23 cellular contexts compared by ENCODE assay signal in genomic region chr5:178296066-178296465, GRCh38.
A peak's percentile ranks its signal among the peaks of the same experiment; 100 is the strongest.
DNase-seq lines count a peak whose midpoint lies in the region; ATAC-seq, FAIRE-seq and TF ChIP-seq lines count a peak whose summit lies in the region.
"Had no signal": no experiment of that assay in that cellular context is flagged by ENCODE, and none has a peak within 500 bp of the region (broad histone marks: within the 10 kb centered on the region; RNA-seq: fewer than 3 reads in every experiment).

No MANE protein-coding gene starts in this region.

- peaks cover 0 to 2% of the 10 kb centered on the region in 2 donors for H3K9me3 ChIP-seq in kidney (ENCODE audit: control insufficient read depth in 1 of 2, low read length in 2 of 2)

- H3K27me3 Mint-ChIP-seq in CD14-positive monocyte (ENCODE audit: low read depth in 3 of 3) (peaks cover 1 to 4% (median 2%) of the 10 kb centered on the region in 3 donors), glutamatergic neuron (ENCODE audit: unreplicated experiment) (peaks cover 5% of the 10 kb centered on the region)

- H3K9ac ChIP-seq in kidney (ENCODE audit: low read length in 2 of 2): no peak overlapping the region
- H3K9ac ChIP-seq: KMS-11 had no signal

- intact Hi-C loops in CD14-positive monocyte (cut with micrococcal nuclease) (no loop called here), kidney (cut with DNase I) (no loop called here), sciatic nerve (cut with DNase I) (no loop called here)

- FAIRE-seq in kidney (lab: Jason Lieb, UNC): no peak
- FAIRE-seq: A204.1, GM12892, GM18507, H54 had no signal

- no peak for ATAC-seq in sciatic nerve
- ATAC-seq: CD8-positive, alpha-beta T cell had no signal

- no peaks in the 10 kb centered on the region for H3K36me3 Mint-ChIP-seq in CD14-positive monocyte
- H3K36me3 Mint-ChIP-seq in glutamatergic neuron (ENCODE audit: unreplicated experiment): peaks cover 3% of the 10 kb centered on the region
- H3K36me3 Mint-ChIP-seq: CD8-positive, alpha-beta T cell had no signal

- no peak overlapping the region for H3K4me3 ChIP-seq in kidney (ENCODE audit: low read length in 2 of 2)

- no peak overlapping the region for H3K4me3 Mint-ChIP-seq in CD14-positive monocyte
- H3K4me3 Mint-ChIP-seq in glutamatergic neuron (ENCODE audit: unreplicated experiment): no peak overlapping the region
- H3K4me3 Mint-ChIP-seq: CD8-positive, alpha-beta T cell had no signal

- no peaks in the 10 kb centered on the region for H3K4me1 ChIP-seq in kidney (ENCODE audit: control insufficient read depth in 1 of 2, insufficient read depth in 1 of 2, low read depth in 1 of 2, low read length in 2 of 2)

- DNase-seq in CD14-positive monocyte (ENCODE audit: low spot score) (peak; percentile 5), glutamatergic neuron (peak; percentile 32), kidney (peak; percentile 55), sciatic nerve (ENCODE audit: low spot score) (peak; percentile 46), putamen (ENCODE audit: low spot score) (no peak), H4 (ENCODE audit: low spot score) (no peak), NCI-H510A (lab: John Stamatoyannopoulos, UW) (no peak)
- no peak for DNase-seq in activated T-cell treated with anti-CD3 and anti-CD28 coated beads, Interleukin-2, amount 50 U/mL, for 1 hour
- DNase-seq: Calu3; CD8-positive, alpha-beta T cell; DMS53; MV-4-11; NCI-H1694 treated with DMSO at 0.1 percent for 48 hours; NCI-H2107; NCI-H510A treated with DMSO at 0.1 percent for 48 hours; NCI-H774; SIG-M5 had no signal

- no peaks in the 10 kb centered on the region for H3K36me3 ChIP-seq in kidney (ENCODE audit: control insufficient read depth in 1 of 2, insufficient read depth in 2 of 2, low read length in 2 of 2)

- peaks cover 2% of the 10 kb centered on the region for H3K4me1 Mint-ChIP-seq in CD14-positive monocyte
- no peaks in the 10 kb centered on the region for H3K4me1 Mint-ChIP-seq in glutamatergic neuron (ENCODE audit: low read depth, unreplicated experiment)

- H3K27ac ChIP-seq in kidney (ENCODE audit: low read depth in 2 of 2, low read length in 2 of 2): no peak overlapping the region
- H3K27ac ChIP-seq: HL-60, KMS-11 had no signal

- H3K27ac Mint-ChIP-seq in CD14-positive monocyte (no peak overlapping the region), glutamatergic neuron (ENCODE audit: unreplicated experiment) (no peak overlapping the region)
- H3K27ac Mint-ChIP-seq: CD8-positive, alpha-beta T cell had no signal

- no peak for TF ChIP-seq CTCF in CD14-positive monocyte (IDR thresholded peaks at IDR 0.05)
- no peak for TF ChIP-seq CTCF in glutamatergic neuron (IDR thresholded peaks at IDR 0.05; ENCODE audit: partially characterized antibody, unreplicated experiment)
- TF ChIP-seq CTCF in kidney (IDR thresholded peaks at IDR 0.05; ENCODE audit: borderline replicate concordance, extremely low read depth, insufficient read depth): no peak

- H3K9me3 Mint-ChIP-seq in CD14-positive monocyte (peaks cover 3 to 12% (median 6%) of the 10 kb centered on the region in 7 donors), glutamatergic neuron (ENCODE audit: unreplicated experiment) (peaks cover 5% of the 10 kb centered on the region)

Comparison
In these comparisons a context has a peak if more than half of its experiments do, and no peak if none do; other contexts are left out.
1. DNase-seq: peak in CD14-positive monocyte (single experiment), glutamatergic neuron (single experiment), kidney (single experiment) and sciatic nerve (single experiment); none in putamen (single experiment), H4 (single experiment), NCI-H510A (single experiment) and activated T-cell treated with anti-CD3 and anti-CD28 coated beads, Interleukin-2, amount 50 U/mL, for 1 hour (single experiment).